In genomic region chr6:3195695-3196497, GRCh38 we compare ENCODE assay signal across 10 cellular contexts. TPM values are rescaled to one million over a fixed set of nuclear protein-coding genes. Genes with fewer than 3 reads are reported as not detected.
DNase-seq lines count a peak whose midpoint lies in the region; ATAC-seq, FAIRE-seq and TF ChIP-seq lines count a peak whose summit lies in the region.
"Had no signal": no experiment of that assay in that cellular context is flagged by ENCODE, and none has a peak within 500 bp of the region (broad histone marks: within the 10 kb centered on the region; RNA-seq: fewer than 3 reads in every experiment).

No MANE protein-coding gene starts in this region.

- no peak overlapping the region for H3K27ac ChIP-seq in neuronal stem cell (replicated peaks; ENCODE audit: low read length)
- H3K27ac ChIP-seq: tibial artery had no signal

- peak overlapping the region; percentile 79 for H2BK12ac ChIP-seq in neuronal stem cell (ENCODE audit: low read length)

- H3K4me2 ChIP-seq in neuronal stem cell (ENCODE audit: insufficient read depth, low read length, poor library complexity, severe bottlenecking) = no peak overlapping the region

- H3K9ac ChIP-seq in neuronal stem cell (ENCODE audit: low read depth, low read length, poor library complexity) = peak overlapping the region; percentile 64

- no peak overlapping the region for H2AK5ac ChIP-seq in neuronal stem cell (ENCODE audit: low read depth, low read length)

- H3K9me3 Mint-ChIP-seq in stimulated activated naive B cell treated with anti-CD40 and anti-IgM and Interleukin-4, amounts not matched to agents 10 μg/mL and 1 μg/mL and 100 μg/mL, for 72 hours = peaks cover 0 to 1% of the 10 kb centered on the region in 2 donors

- no peak overlapping the region for H2BK15ac ChIP-seq in neuronal stem cell (ENCODE audit: low read length)

- peaks cover 7 to 11% of the 10 kb centered on the region in 2 donors for H3K27me3 Mint-ChIP-seq in stimulated activated naive B cell treated with anti-CD40 and anti-IgM and Interleukin-4, amounts not matched to agents 10 μg/mL and 1 μg/mL and 100 μg/mL, for 72 hours
- H3K27me3 Mint-ChIP-seq: brain had no signal

- H3K79me1 ChIP-seq in neuronal stem cell (ENCODE audit: low read depth, low read length) = no peaks in the 10 kb centered on the region

- H3K14ac ChIP-seq in neuronal stem cell (ENCODE audit: low read length) = no peak overlapping the region

- H2BK120ac ChIP-seq in neuronal stem cell (ENCODE audit: low read depth, low read length) = no peak overlapping the region

- H3K18ac ChIP-seq in neuronal stem cell (ENCODE audit: low read length) = peak overlapping the region; percentile 76

- WGBS in neuronal stem cell (ENCODE audit: extremely low coverage in 2 of 2, insufficient read length in 2 of 2, insufficient replicate concordance in 1 of 2), 2 donors = no CpG with 5 or more reads among the region's 16 CpGs

- DNase-seq in GM12891 (ENCODE audit: insufficient read length, low spot score) (no peak), NCI-H2227 (lab: John Stamatoyannopoulos, UW; ENCODE audit: unreplicated experiment) (peak; percentile 90), cerebellum (ENCODE audit: low spot score) (peak; percentile 23), neuronal stem cell (ENCODE audit: low spot score) (no peak), NCI-H2081 (lab: John Stamatoyannopoulos, UW) (no peak), T-helper 9 cell (no peak)
- no peak for DNase-seq in stimulated activated naive B cell treated with anti-CD40 and anti-IgM and Interleukin-4, amounts not matched to agents 10 μg/mL and 1 μg/mL and 100 μg/mL, for 72 hours
- no peak for DNase-seq in stimulated activated CD4-positive, alpha-beta T cell treated with anti-CD3 and anti-CD28 coated beads, Interleukin-2, amount 100 ng/mL, for 24 hours
- DNase-seq: tibial artery had no signal

- H4K91ac ChIP-seq in neuronal stem cell (ENCODE audit: low read depth, low read length, poor library complexity) = no peak overlapping the region

- H3K4me1 Mint-ChIP-seq in stimulated activated naive B cell treated with anti-CD40 and anti-IgM and Interleukin-4, amounts not matched to agents 10 μg/mL and 1 μg/mL and 100 μg/mL, for 72 hours = no peaks in the 10 kb centered on the region

- peak overlapping the region; percentile 78 for H2AFZ ChIP-seq in neuronal stem cell (ENCODE audit: low read length)

- peaks cover 0 to 5% of the 10 kb centered on the region in 2 donors for H3K36me3 ChIP-seq in neuronal stem cell (replicated peaks in 1 of 2; ENCODE audit: control insufficient read depth in 2 of 2, insufficient read depth in 2 of 2, low read length in 2 of 2)
- H3K36me3 ChIP-seq: tibial artery had no signal

- no peak overlapping the region for H3K4ac ChIP-seq in neuronal stem cell (ENCODE audit: low read length)

- no peak overlapping the region for H3K4me3 Mint-ChIP-seq in stimulated activated naive B cell treated with anti-CD40 and anti-IgM and Interleukin-4, amounts not matched to agents 10 μg/mL and 1 μg/mL and 100 μg/mL, for 72 hours
- H3K4me3 Mint-ChIP-seq: brain had no signal

- H4K8ac ChIP-seq in neuronal stem cell (ENCODE audit: low read depth, low read length) = no peak overlapping the region

- no peak overlapping the region for H2BK5ac ChIP-seq in neuronal stem cell (ENCODE audit: low read length)

- ATAC-seq in stimulated activated naive B cell treated with anti-CD40 and anti-IgM and Interleukin-4, amounts not matched to agents 10 μg/mL and 1 μg/mL and 100 μg/mL, for 72 hours (replicated peaks) = no peak

- TF ChIP-seq POLR2A in GM12891 (IDR thresholded peaks at IDR 0.05; ENCODE audit: low read depth, low read length) = no peak

- H3K27me3 ChIP-seq in neuronal stem cell (ENCODE audit: control insufficient read depth in 3 of 3, insufficient read depth in 3 of 3, low read depth in 1 of 3, low read length in 3 of 3) = no peaks in the 10 kb centered on the region
- H3K27me3 ChIP-seq: tibial artery had no signal

- H3K23ac ChIP-seq in neuronal stem cell (ENCODE audit: low read depth, low read length, poor library complexity) = no peak overlapping the region

- peaks cover 20 to 25% of the 10 kb centered on the region in 2 donors for H3K4me1 ChIP-seq in neuronal stem cell (ENCODE audit: control insufficient read depth in 2 of 2, insufficient read depth in 1 of 2, low read depth in 1 of 2, low read length in 2 of 2)

- no peak for FAIRE-seq in GM12891 (lab: Jason Lieb, UNC)

- H3K27ac Mint-ChIP-seq in stimulated activated naive B cell treated with anti-CD40 and anti-IgM and Interleukin-4, amounts not matched to agents 10 μg/mL and 1 μg/mL and 100 μg/mL, for 72 hours = no peak overlapping the region

- peak overlapping the region in 1 of 2 donors; percentile 60 for H3K4me3 ChIP-seq in neuronal stem cell (ENCODE audit: low read length in 2 of 2)
- H3K4me3 ChIP-seq: tibial artery had no signal

- no peaks in the 10 kb centered on the region for H3K36me3 Mint-ChIP-seq in stimulated activated naive B cell treated with anti-CD40 and anti-IgM and Interleukin-4, amounts not matched to agents 10 μg/mL and 1 μg/mL and 100 μg/mL, for 72 hours

- peaks cover 4% of the 10 kb centered on the region in 2 donors for H3K9me3 ChIP-seq in neuronal stem cell (replicated peaks in 1 of 2; ENCODE audit: control insufficient read depth in 2 of 2, insufficient read depth in 1 of 2, low read depth in 1 of 2, low read length in 2 of 2)
- H3K9me3 ChIP-seq: tibial artery had no signal

TF ChIP-seq in GM12891, 5 proteins besides CTCF, POLR2A, EP300 and RAD21:
- TF ChIP-seq POU2F2 (IDR thresholded peaks at IDR 0.05; ENCODE audit: low read depth, low read length) (no peak), PAX5 (IDR thresholded peaks at IDR 0.05; ENCODE audit: insufficient read depth, low read length, severe bottlenecking) (no peak), TAF1 (IDR thresholded peaks at IDR 0.05; ENCODE audit: low read depth, low read length) (no peak), POLR2AphosphoS5 (IDR thresholded peaks at IDR 0.05; ENCODE audit: low read depth, low read length) (no peak), SPI1 (IDR thresholded peaks at IDR 0.05; ENCODE audit: low read depth, low read length) (peak; percentile 66)
TF ChIP-seq in GM12891: peak in this region for 1.

RNA-seq across cellular contexts. Expression of gene TUBB2B, which starts 31.6 kb away (rescaled TPM):
- 33.4 TPM for polyA plus RNA-seq in GM12891 (2012; ENCODE audit: low read depth, missing spikeins)
- 1,395 TPM for total RNA-seq in cerebellum
- polyA plus RNA-seq in neuronal stem cell (2013, experiment 1 of 2) = 370 TPM
- polyA plus RNA-seq in neuronal stem cell (2013, experiment 2 of 2) = 372 TPM

RNA-seq across cellular contexts. Expression of gene TUBB2A, which starts 38.6 kb away (rescaled TPM):
- 28.2 TPM for polyA plus RNA-seq in GM12891 (2012; ENCODE audit: low read depth, missing spikeins)
- 485 TPM for total RNA-seq in cerebellum
- polyA plus RNA-seq in neuronal stem cell (2013, experiment 1 of 2) = 49.1 TPM
- polyA plus RNA-seq in neuronal stem cell (2013, experiment 2 of 2) = 48.5 TPM

Comparison
In these comparisons a context has a peak if more than half of its experiments do, and no peak if none do; other contexts are left out.
1. DNase-seq: peak in NCI-H2227 (single experiment) and cerebellum (single experiment); none in GM12891 (single experiment), neuronal stem cell (single experiment), NCI-H2081 (0 of 2), T-helper 9 cell (single experiment), stimulated activated naive B cell treated with anti-CD40 and anti-IgM and Interleukin-4, amounts not matched to agents 10 μg/mL and 1 μg/mL and 100 μg/mL, for 72 hours (single experiment) and stimulated activated CD4-positive, alpha-beta T cell treated with anti-CD3 and anti-CD28 coated beads, Interleukin-2, amount 100 ng/mL, for 24 hours (0 of 2).